ENCODE assay signal across 20 cellular contexts in the genomic region with DNA sequence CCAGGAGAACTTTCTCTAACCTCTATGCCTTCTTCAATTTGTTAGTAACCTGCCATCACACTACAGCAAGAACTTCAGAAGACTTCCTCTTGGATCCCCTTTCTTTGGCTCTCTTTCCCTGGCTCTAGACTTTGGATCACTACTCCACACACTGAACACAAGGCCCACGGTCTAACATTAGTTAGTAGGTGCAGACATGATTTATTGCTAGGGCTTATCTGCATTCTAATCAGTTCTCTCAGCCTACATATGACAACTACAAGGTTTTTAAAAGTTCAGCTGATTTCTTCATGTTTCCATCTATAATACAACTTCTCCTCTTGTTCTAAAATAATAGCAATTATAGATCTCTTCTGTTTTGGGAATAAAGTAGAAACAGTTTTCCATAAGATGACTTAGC.
"Had no signal": no experiment of that assay in that cellular context is flagged by ENCODE, and none has a peak within 500 bp of the region (broad histone marks: within the 10 kb centered on the region; RNA-seq: fewer than 3 reads in every experiment).

No MANE protein-coding gene starts in this region.

- H3K36me3 ChIP-seq: thyroid gland had no signal

- H3K27ac Mint-ChIP-seq: activated CD4-positive, alpha-beta T cell treated with anti-CD3 and anti-CD28 coated beads, Interleukin-2, amount 10 ng/mL, durations not matched to agents 24 days and 14 days; activated CD8-positive, alpha-beta T cell treated with anti-CD3 and anti-CD28 coated beads for 36 hours; activated naive CD8-positive, alpha-beta T cell treated with anti-CD3 and anti-CD28 coated beads for 36 hours; activated T-helper 17 cell treated with anti-CD3 and anti-CD28 coated beads, Interleukin-2, amount 50 U/mL, for 72 hours; effector memory CD8-positive, alpha-beta T cell; progenitor cell of endocrine pancreas had no signal

- H3K36me3 Mint-ChIP-seq: activated naive CD8-positive, alpha-beta T cell treated with anti-CD3 and anti-CD28 coated beads for 36 hours had no signal

- H3K4me1 Mint-ChIP-seq: activated CD4-positive, alpha-beta T cell treated with anti-CD3 and anti-CD28 coated beads, Interleukin-2, amount 10 ng/mL, durations not matched to agents 24 days and 14 days; activated naive CD8-positive, alpha-beta T cell treated with anti-CD3 and anti-CD28 coated beads for 36 hours; activated T-helper 17 cell treated with anti-CD3 and anti-CD28 coated beads, Interleukin-2, amount 50 U/mL, for 72 hours had no signal

- ATAC-seq: activated CD8-positive, alpha-beta T cell treated with anti-CD3 and anti-CD28 coated beads for 36 hours; activated T-helper 17 cell treated with anti-CD3 and anti-CD28 coated beads, Interleukin-2, amount 50 U/mL, for 72 hours; body of pancreas; effector memory CD8-positive, alpha-beta T cell; left lobe of liver had no signal

- H3K27ac ChIP-seq: body of pancreas, epithelial cell of prostate, thyroid gland had no signal

- H3K9me3 ChIP-seq: body of pancreas, thyroid gland had no signal

- H3K27me3 ChIP-seq: body of pancreas, thyroid gland had no signal

- H3K9me3 Mint-ChIP-seq: activated CD4-positive, alpha-beta T cell treated with anti-CD3 and anti-CD28 coated beads, Interleukin-2, amount 10 ng/mL, durations not matched to agents 24 days and 14 days; activated CD8-positive, alpha-beta T cell treated with anti-CD3 and anti-CD28 coated beads for 36 hours; activated naive CD8-positive, alpha-beta T cell treated with anti-CD3 and anti-CD28 coated beads for 36 hours had no signal

- H3K4me1 ChIP-seq: body of pancreas, thyroid gland had no signal

- H3K4me3 Mint-ChIP-seq: activated CD4-positive, alpha-beta T cell treated with anti-CD3 and anti-CD28 coated beads, Interleukin-2, amount 10 ng/mL, durations not matched to agents 24 days and 14 days; activated CD8-positive, alpha-beta T cell treated with anti-CD3 and anti-CD28 coated beads for 36 hours; activated naive CD8-positive, alpha-beta T cell treated with anti-CD3 and anti-CD28 coated beads for 36 hours; activated T-helper 17 cell treated with anti-CD3 and anti-CD28 coated beads, Interleukin-2, amount 50 U/mL, for 72 hours; effector memory CD8-positive, alpha-beta T cell had no signal

- H3K27me3 Mint-ChIP-seq: activated CD4-positive, alpha-beta T cell treated with anti-CD3 and anti-CD28 coated beads, Interleukin-2, amount 10 ng/mL, durations not matched to agents 24 days and 14 days; activated CD8-positive, alpha-beta T cell treated with anti-CD3 and anti-CD28 coated beads for 36 hours; activated naive CD8-positive, alpha-beta T cell treated with anti-CD3 and anti-CD28 coated beads for 36 hours; activated T-helper 17 cell treated with anti-CD3 and anti-CD28 coated beads, Interleukin-2, amount 50 U/mL, for 72 hours; effector memory CD8-positive, alpha-beta T cell had no signal

- H3K4me3 ChIP-seq: body of pancreas, thyroid gland had no signal

- DNase-seq: activated CD4-positive, alpha-beta T cell treated with anti-CD3 and anti-CD28 coated beads, Interleukin-2, amount 10 ng/mL, durations not matched to agents 24 days and 14 days; activated CD8-positive, alpha-beta T cell treated with anti-CD3 and anti-CD28 coated beads for 36 hours; activated naive CD4-positive, alpha-beta T cell; activated naive CD8-positive, alpha-beta T cell treated with anti-CD3 and anti-CD28 coated beads for 36 hours; activated T-cell treated with anti-CD3 and anti-CD28 coated beads, Interleukin-2, amount 50 U/mL, for 1 hour; amygdala; body of pancreas; effector memory CD8-positive, alpha-beta T cell; foreskin melanocyte; glutamatergic neuron; hypothalamus; islet precursor cell; stimulated activated CD8-positive, alpha-beta memory T cell treated with anti-CD3 and anti-CD28 coated beads, Interleukin-4, amount 100 ng/mL, for 48 hours; stimulated activated naive CD4-positive, alpha-beta T cell; T1000; thyroid gland had no signal
